1 cellular context compared by ENCODE assay signal in genomic region chr7:150823484-150824126, GRCh38.
TF ChIP-seq lines count a peak whose summit lies in the region.

No MANE protein-coding gene starts in this region.

TF ChIP-seq in IMR-90, 13 proteins besides CTCF, POLR2A, EP300 and RAD21 (continued from another document):
- TF ChIP-seq NFE2L2 (IDR thresholded peaks at IDR 0.05; ENCODE audit: low read depth, low read length) = no peak
- TF ChIP-seq BHLHE40 (IDR thresholded peaks at IDR 0.05; ENCODE audit: low read depth, low read length) = no peak
- TF ChIP-seq, protein P1, sequence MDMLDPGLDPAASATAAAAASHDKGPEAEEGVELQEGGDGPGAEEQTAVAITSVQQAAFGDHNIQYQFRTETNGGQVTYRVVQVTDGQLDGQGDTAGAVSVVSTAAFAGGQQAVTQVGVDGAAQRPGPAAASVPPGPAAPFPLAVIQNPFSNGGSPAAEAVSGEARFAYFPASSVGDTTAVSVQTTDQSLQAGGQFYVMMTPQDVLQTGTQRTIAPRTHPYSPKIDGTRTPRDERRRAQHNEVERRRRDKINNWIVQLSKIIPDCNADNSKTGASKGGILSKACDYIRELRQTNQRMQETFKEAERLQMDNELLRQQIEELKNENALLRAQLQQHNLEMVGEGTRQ (IDR thresholded peaks at IDR 0.05; ENCODE audit: low read depth, low read length) = no peak
- TF ChIP-seq RCOR1 (IDR thresholded peaks at IDR 0.05; ENCODE audit: insufficient replicate concordance, low read length) = no peak
